In genomic region chr7:106199024-106199423, GRCh38 we compare ENCODE assay signal across 12 cellular contexts.
"Had no signal": no experiment of that assay in that cellular context is flagged by ENCODE, and none has a peak within 500 bp of the region (broad histone marks: within the 10 kb centered on the region; RNA-seq: fewer than 3 reads in every experiment).

No MANE protein-coding gene starts in this region.

- H3K4me1 ChIP-seq: parathyroid adenoma had no signal

- H3K36me3 ChIP-seq: heart right ventricle, neutrophil had no signal

- H3K27ac ChIP-seq: neutrophil, parathyroid adenoma had no signal

- H3K9me3 ChIP-seq: neutrophil had no signal

- H3K4me3 ChIP-seq: heart right ventricle had no signal

- DNase-seq: activated CD4-positive, alpha-beta T cell treated with anti-CD3 and anti-CD28 coated beads, Interleukin-2, amount 50 U/mL, for 4 hours; activated CD4-positive, CD25-positive, alpha-beta regulatory T cell treated with anti-CD3 and anti-CD28 coated beads, Interleukin-2, amount 50 U/mL, for 72 hours; activated naive CD4-positive, alpha-beta T cell treated with anti-CD3 and anti-CD28 coated beads, Interleukin-2, amount 10 ng/mL, durations not matched to agents 7 days and 5 days; activated T-cell treated with anti-CD3 and anti-CD28 coated beads, Interleukin-2, amount 50 U/mL, for 1 hour; foreskin fibroblast; heart right ventricle; left colon; natural killer cell; T-helper 1 cell; T1000 had no signal

- ATAC-seq: left colon, natural killer cell had no signal

- H3K27me3 ChIP-seq: heart right ventricle had no signal
